ENCODE assay signal across 2 cellular contexts in the genomic region with DNA sequence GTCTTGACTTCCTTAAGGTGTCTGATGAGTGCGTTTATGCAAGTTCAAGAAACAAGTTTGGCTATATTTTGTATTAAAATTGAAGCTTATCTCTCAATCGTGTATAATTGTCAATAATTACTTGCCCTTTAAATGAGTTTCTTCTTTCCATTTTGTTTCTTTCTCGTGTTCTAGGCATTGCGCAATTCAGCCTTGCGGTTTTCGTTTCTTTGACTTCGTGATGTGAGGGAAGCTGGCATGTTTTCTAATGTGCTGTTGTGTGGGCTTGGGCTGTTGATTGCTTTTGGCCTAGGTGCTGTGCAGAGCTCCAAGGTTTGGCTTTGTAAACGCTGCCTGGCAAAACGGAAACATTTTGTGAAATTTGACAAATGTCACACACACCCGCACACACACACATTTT.
TF ChIP-seq lines count a peak whose summit lies in the region.

No MANE protein-coding gene starts in this region.

TF ChIP-seq in IMR-90, 13 proteins besides CTCF, POLR2A, EP300 and RAD21:
- TF ChIP-seq CEBPB (IDR thresholded peaks at IDR 0.05; ENCODE audit: low read depth, low read length) = peak; percentile 97
- TF ChIP-seq, protein P1, sequence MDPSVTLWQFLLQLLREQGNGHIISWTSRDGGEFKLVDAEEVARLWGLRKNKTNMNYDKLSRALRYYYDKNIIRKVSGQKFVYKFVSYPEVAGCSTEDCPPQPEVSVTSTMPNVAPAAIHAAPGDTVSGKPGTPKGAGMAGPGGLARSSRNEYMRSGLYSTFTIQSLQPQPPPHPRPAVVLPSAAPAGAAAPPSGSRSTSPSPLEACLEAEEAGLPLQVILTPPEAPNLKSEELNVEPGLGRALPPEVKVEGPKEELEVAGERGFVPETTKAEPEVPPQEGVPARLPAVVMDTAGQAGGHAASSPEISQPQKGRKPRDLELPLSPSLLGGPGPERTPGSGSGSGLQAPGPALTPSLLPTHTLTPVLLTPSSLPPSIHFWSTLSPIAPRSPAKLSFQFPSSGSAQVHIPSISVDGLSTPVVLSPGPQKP (IDR thresholded peaks at IDR 0.05; ENCODE audit: borderline replicate concordance, low read depth, low read length) = no peak
TF ChIP-seq in IMR-90: peak in this region for 1.

TF ChIP-seq in H1, 55 proteins besides CTCF, POLR2A, EP300 and RAD21:
- TF ChIP-seq CEBPB (IDR thresholded peaks at IDR 0.05; ENCODE audit: low read depth, low read length) = peak; percentile 99
- TF ChIP-seq GABPA (IDR thresholded peaks at IDR 0.05; ENCODE audit: borderline replicate concordance, insufficient read depth, low read length) = no peak
